8 cellular contexts compared by ENCODE assay signal in genomic region chr12:30286345-30286926, GRCh38.
DNase-seq lines count a peak whose midpoint lies in the region; ATAC-seq and TF ChIP-seq lines count a peak whose summit lies in the region.

No MANE protein-coding gene starts in this region.

- peak; percentile 41 for ATAC-seq in HG03175 (IDR thresholded peaks at IDR 0.05; ENCODE audit: unreplicated experiment)
- ATAC-seq in HG03378 (IDR thresholded peaks at IDR 0.05; ENCODE audit: unreplicated experiment), result no peak
- no peak for ATAC-seq in CD4-positive, alpha-beta T cell (ENCODE audit: poor library complexity)
- no peak for ATAC-seq in activated T-cell treated with anti-CD3 and anti-CD28 coated beads, Interleukin-2, amount 50 U/mL, for 72 hours (replicated peaks in 1 of 2)

- H3K4me3 Mint-ChIP-seq in CD4-positive, alpha-beta T cell, result no peak overlapping the region
- no peak overlapping the region for H3K4me3 Mint-ChIP-seq in activated T-cell treated with anti-CD3 and anti-CD28 coated beads, Interleukin-2, amount 50 U/mL, for 72 hours

- DNase-seq in BJ (ENCODE audit: low read depth) (no peak), SK-N-DZ (ENCODE audit: low spot score) (peak; percentile 69), iPS-NIHi11 (ENCODE audit: low spot score) (peak; percentile 43)
- DNase-seq in CD4-positive, alpha-beta T cell, result no peak
- DNase-seq in activated T-cell treated with anti-CD3 and anti-CD28 coated beads, Interleukin-2, amount 50 U/mL, for 72 hours, result no peak
- DNase-seq in stimulated activated CD4-positive, alpha-beta T cell treated with anti-CD3 and anti-CD28 coated beads, Interleukin-4, amount 100 ng/mL, for 24 hours, result no peak

- no peak overlapping the region for H3K4me3 ChIP-seq in BJ (ENCODE audit: low read depth, low read length)

- H3K27me3 Mint-ChIP-seq in CD4-positive, alpha-beta T cell, result no peaks in the 10 kb centered on the region
- no peaks in the 10 kb centered on the region for H3K27me3 Mint-ChIP-seq in activated T-cell treated with anti-CD3 and anti-CD28 coated beads, Interleukin-2, amount 50 U/mL, for 72 hours (ENCODE audit: low read depth)

- CTCF ChIA-PET in BJ (lab: Yijun Ruan, JAX), result no interaction called here
- CTCF ChIA-PET in CD4-positive, alpha-beta T cell (lab: Charles Lee), result no interaction called here

- intact Hi-C loops in CD4-positive, alpha-beta T cell (cut with DNase I, micrococcal nuclease), result no loop called here

- H3K9me3 Mint-ChIP-seq in CD4-positive, alpha-beta T cell, result peaks cover 7% of the 10 kb centered on the region
- H3K9me3 Mint-ChIP-seq in activated T-cell treated with anti-CD3 and anti-CD28 coated beads, Interleukin-2, amount 50 U/mL, for 72 hours, result peaks cover 3 to 10% of the 10 kb centered on the region in 2 donors

- peak; percentile 52 for TF ChIP-seq CTCF in BJ (IDR thresholded peaks at IDR 0.05; ENCODE audit: insufficient read depth, low read depth, low read length)
- TF ChIP-seq CTCF in CD4-positive, alpha-beta T cell (IDR thresholded peaks at IDR 0.05), result no peak

- H3K27me3 ChIP-seq in BJ (ENCODE audit: control insufficient read depth, insufficient read depth, low read length), result no peaks in the 10 kb centered on the region
- no peaks in the 10 kb centered on the region for H3K27me3 ChIP-seq in CD4-positive, alpha-beta T cell (ENCODE audit: control insufficient read depth, insufficient read depth, low read length)

- no peaks in the 10 kb centered on the region for H3K4me1 Mint-ChIP-seq in CD4-positive, alpha-beta T cell (ENCODE audit: low read depth)
- no peaks in the 10 kb centered on the region for H3K4me1 Mint-ChIP-seq in activated T-cell treated with anti-CD3 and anti-CD28 coated beads, Interleukin-2, amount 50 U/mL, for 72 hours (ENCODE audit: low read depth)

- no peaks in the 10 kb centered on the region for H3K36me3 ChIP-seq in BJ (ENCODE audit: control insufficient read depth, insufficient read depth, low read length)

- no peaks in the 10 kb centered on the region for H3K36me3 Mint-ChIP-seq in CD4-positive, alpha-beta T cell (ENCODE audit: low read depth)
- no peaks in the 10 kb centered on the region for H3K36me3 Mint-ChIP-seq in activated T-cell treated with anti-CD3 and anti-CD28 coated beads, Interleukin-2, amount 50 U/mL, for 72 hours (ENCODE audit: insufficient read depth in 2 of 2)

- no peak overlapping the region for H3K27ac Mint-ChIP-seq in CD4-positive, alpha-beta T cell
- no peak overlapping the region for H3K27ac Mint-ChIP-seq in activated T-cell treated with anti-CD3 and anti-CD28 coated beads, Interleukin-2, amount 50 U/mL, for 72 hours

- POLR2A ChIA-PET in BJ (lab: Charles Lee), result no interaction called here
- POLR2A ChIA-PET in CD4-positive, alpha-beta T cell (lab: Charles Lee), result no interaction called here

- no peak overlapping the region for H3K27ac ChIP-seq in CD4-positive, alpha-beta T cell (ENCODE audit: low read depth, low read length)

- no peaks in the 10 kb centered on the region for H3K9me3 ChIP-seq in CD4-positive, alpha-beta T cell (ENCODE audit: control insufficient read depth, low read length)

Comparison
In these comparisons a context has a peak if more than half of its experiments do, and no peak if none do; other contexts are left out.
1. DNase-seq: peak in SK-N-DZ (single experiment) and iPS-NIHi11 (single experiment); none in BJ (single experiment), CD4-positive, alpha-beta T cell (0 of 10), activated T-cell treated with anti-CD3 and anti-CD28 coated beads, Interleukin-2, amount 50 U/mL, for 72 hours (0 of 2) and stimulated activated CD4-positive, alpha-beta T cell treated with anti-CD3 and anti-CD28 coated beads, Interleukin-4, amount 100 ng/mL, for 24 hours (single experiment).